ENCODE assay signal across 14 cellular contexts in the genomic region with DNA sequence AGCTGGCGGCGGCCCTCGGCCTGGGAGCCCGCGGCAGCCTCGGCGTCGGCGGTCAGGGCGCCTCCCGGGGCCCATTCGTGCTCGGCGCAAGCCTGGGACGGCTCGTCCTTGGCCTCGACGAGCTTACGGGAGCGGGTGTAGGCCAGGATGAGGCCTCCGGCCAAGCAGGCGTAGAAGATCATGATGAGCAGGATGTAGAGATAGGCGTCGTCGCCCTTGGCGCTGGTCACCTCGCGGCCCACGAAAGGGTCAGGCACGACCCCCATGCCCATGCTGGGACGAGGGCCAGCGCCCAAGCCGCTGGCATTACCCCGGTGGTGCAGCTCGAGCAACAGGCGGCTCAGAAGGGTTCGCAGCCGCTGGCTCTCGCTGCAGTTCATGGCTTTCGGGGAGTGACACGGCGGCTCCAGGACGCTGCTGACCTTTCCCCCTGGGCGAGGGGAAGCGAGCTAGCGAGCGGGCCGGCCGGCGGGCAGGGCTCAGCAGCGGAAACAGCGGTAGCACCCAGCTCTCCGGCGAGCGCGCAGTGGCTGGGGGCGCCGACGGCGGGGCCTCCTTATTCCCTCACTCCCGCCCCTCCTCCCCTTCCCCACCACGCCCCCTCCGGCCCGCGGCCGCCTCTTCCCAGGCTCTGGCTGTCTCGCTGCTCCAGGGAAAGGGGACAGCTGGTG. TPM values are rescaled to one million over a fixed set of nuclear protein-coding genes. Genes with fewer than 3 reads are reported as not detected.
DNase-seq lines count a peak whose midpoint lies in the region; ATAC-seq and TF ChIP-seq lines count a peak whose summit lies in the region.
"Had no signal": no experiment of that assay in that cellular context is flagged by ENCODE, and none has a peak within 500 bp of the region (broad histone marks: within the 10 kb centered on the region; RNA-seq: fewer than 3 reads in every experiment).

A gene with protein sequence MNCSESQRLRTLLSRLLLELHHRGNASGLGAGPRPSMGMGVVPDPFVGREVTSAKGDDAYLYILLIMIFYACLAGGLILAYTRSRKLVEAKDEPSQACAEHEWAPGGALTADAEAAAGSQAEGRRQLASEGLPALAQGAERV (minus strand): TSS at position 532 of the 671 bp plus-strand sequence. CDS start 152 bp downstream, at position 380.

- H3K36me3 Mint-ChIP-seq in GM23338 (ENCODE audit: low read depth): peaks cover 4% of the 10 kb centered on the region; the same call in 2 of the 3 replicates
- peaks cover 4% of the 10 kb centered on the region for H3K36me3 Mint-ChIP-seq in chondrocyte (ENCODE audit: low read depth)

- no peaks in the 10 kb centered on the region for H3K9me3 ChIP-seq in iPS-20b (ENCODE audit: insufficient read depth, low read depth, low read length)
- H3K9me3 ChIP-seq in transverse colon: no peaks in the 10 kb centered on the region
- H3K9me3 ChIP-seq: SJSA1 had no signal

- H3K4me3 Mint-ChIP-seq in GM23338: peak within 1 kb of the TSS; percentile 53
- peak within 1 kb of the TSS; percentile 51 for H3K4me3 Mint-ChIP-seq in chondrocyte (ENCODE audit: unreplicated experiment)
- H3K4me3 Mint-ChIP-seq: activated naive CD4-positive, alpha-beta T cell treated with anti-CD3 and anti-CD28 coated beads for 36 hours; CD4-positive, CD25-positive, alpha-beta regulatory T cell had no signal

- intact Hi-C loops in transverse colon (cut with DNase I; ENCODE audit: low total_unique reads): no loop called here

- H3K27me3 Mint-ChIP-seq in GM23338 (ENCODE audit: insufficient read depth, low read depth, poor library complexity): peaks cover 5% of the 10 kb centered on the region
- H3K27me3 Mint-ChIP-seq in chondrocyte (ENCODE audit: low read depth): no peaks in the 10 kb centered on the region
- H3K27me3 Mint-ChIP-seq: CD4-positive, CD25-positive, alpha-beta regulatory T cell had no signal

- DNase-seq in GM23338 (ENCODE audit: low spot score): peak; percentile 73
- DNase-seq in chondrocyte (ENCODE audit: low spot score): no peak
- no peak for DNase-seq in retinal pigment epithelial cell (ENCODE audit: low read depth)
- DNase-seq in transverse colon: no peak
- DNase-seq in GDM1 (lab: John Stamatoyannopoulos, UW): no peak
- DNase-seq: activated naive CD4-positive, alpha-beta T cell treated with anti-CD3 and anti-CD28 coated beads for 36 hours; CD4-positive, CD25-positive, alpha-beta regulatory T cell; effector memory CD4-positive, alpha-beta T cell; MM.1S; NCI-H510A treated with DMSO at 0.1 percent for 48 hours had no signal

- peaks cover 4% of the 10 kb centered on the region; the same call in 1 of the 2 replicates for H3K27me3 ChIP-seq in GM23338 (ENCODE audit: insufficient read depth)
- peaks cover 17% of the 10 kb centered on the region; the same call in 1 of the 2 replicates for H3K27me3 ChIP-seq in iPS-20b (ENCODE audit: insufficient read depth, low read length)
- no peaks in the 10 kb centered on the region for H3K27me3 ChIP-seq in transverse colon
- H3K27me3 ChIP-seq: SJSA1 had no signal

- H3K79me2 ChIP-seq in GM23338 (replicated peaks; ENCODE audit: insufficient read depth): no peaks in the 10 kb centered on the region

- no peaks in the 10 kb centered on the region for H3K9me2 ChIP-seq in GM23338 (ENCODE audit: insufficient read depth)

- H3K27ac Mint-ChIP-seq in GM23338 (no peak within 1 kb of the TSS), chondrocyte (ENCODE audit: unreplicated experiment) (no peak within 1 kb of the TSS)
- H3K27ac Mint-ChIP-seq: activated naive CD4-positive, alpha-beta T cell treated with anti-CD3 and anti-CD28 coated beads for 36 hours; CD4-positive, CD25-positive, alpha-beta regulatory T cell had no signal

- no peak for TF ChIP-seq EP300 in transverse colon (IDR thresholded peaks at IDR 0.05; ENCODE audit: low read depth)

- TF ChIP-seq CTCF in GM23338 (conservative IDR thresholded peaks at IDR 0.05; ENCODE audit: low read depth in 2 of 2) (no peak), chondrocyte (IDR thresholded peaks at IDR 0.05) (no peak), retinal pigment epithelial cell (conservative IDR thresholded peaks at IDR 0.05; ENCODE audit: low read depth, low read length) (no peak), transverse colon (IDR thresholded peaks at IDR 0.05) (no peak)

- no peak within 1 kb of the TSS for H3K9ac ChIP-seq in iPS-20b (ENCODE audit: low read depth, low read length)

- peaks cover 6% of the 10 kb centered on the region for H3K9me3 Mint-ChIP-seq in GM23338
- peaks cover 4% of the 10 kb centered on the region for H3K9me3 Mint-ChIP-seq in chondrocyte (ENCODE audit: low read depth)
- H3K9me3 Mint-ChIP-seq: activated naive CD4-positive, alpha-beta T cell treated with anti-CD3 and anti-CD28 coated beads for 36 hours had no signal

- ATAC-seq in GM23338: peak; percentile 89
- ATAC-seq in HG03460 (IDR thresholded peaks at IDR 0.05; ENCODE audit: unreplicated experiment): no peak
- no peak for ATAC-seq in GM18861 (IDR thresholded peaks at IDR 0.05; ENCODE audit: unreplicated experiment)

- H3K4me1 Mint-ChIP-seq in GM23338 (peaks cover 6% of the 10 kb centered on the region), chondrocyte (ENCODE audit: low read depth) (peaks cover 29% of the 10 kb centered on the region)
- H3K4me1 Mint-ChIP-seq: CD4-positive, CD25-positive, alpha-beta regulatory T cell had no signal

- in situ Hi-C loops in transverse colon (cut with MboI; ENCODE audit: low pct_ligation_motif_present in 1 of 4, low pct_unique_long_range_greater_than_20kb in 1 of 4, low sequenced_read_pairs in 3 of 4): no loop called here

- TF ChIP-seq POLR2A in transverse colon (IDR thresholded peaks at IDR 0.05): no peak

- H3K4me3 ChIP-seq in GM23338 (peak within 1 kb of the TSS; percentile 44), iPS-20b (ENCODE audit: low read length) (peak within 1 kb of the TSS; percentile 51; the same call in 1 of the 2 replicates), retinal pigment epithelial cell (ENCODE audit: low read length) (peak within 1 kb of the TSS; percentile 30), transverse colon (peak within 1 kb of the TSS in 1 of 4 donors; percentile 26)
- H3K4me3 ChIP-seq: SJSA1 had no signal

- H3K4me1 ChIP-seq in GM23338 (ENCODE audit: insufficient read depth) (no peaks in the 10 kb centered on the region), iPS-20b (ENCODE audit: insufficient read depth, low read length) (no peaks in the 10 kb centered on the region), transverse colon (no peaks in the 10 kb centered on the region)
- H3K4me1 ChIP-seq: SJSA1 had no signal

- H2AFZ ChIP-seq in GM23338: peak within 1 kb of the TSS; percentile 28; the same call in 1 of the 2 replicates

- peak within 1 kb of the TSS; percentile 66 for H3K4me2 ChIP-seq in GM23338

- 55% methylated on average over 27 of the region's 67 CpGs; no CpG with 5 or more reads in 1 of the 2 donors for WGBS in transverse colon (ENCODE audit: low coverage in 1 of 2), 2 donors

- H3K36me3 ChIP-seq in GM23338 (ENCODE audit: insufficient read depth) (no peaks in the 10 kb centered on the region), iPS-20b (ENCODE audit: insufficient read depth, low read depth, low read length) (no peaks in the 10 kb centered on the region), transverse colon (no peaks in the 10 kb centered on the region)
- H3K36me3 ChIP-seq: SJSA1 had no signal

- H3K27ac ChIP-seq in GM23338 (ENCODE audit: low read depth): no peak within 1 kb of the TSS
- H3K27ac ChIP-seq in iPS-20b (ENCODE audit: low read length): no peak within 1 kb of the TSS
- H3K27ac ChIP-seq in transverse colon: no peak within 1 kb of the TSS
- H3K27ac ChIP-seq: SJSA1 had no signal

- H3F3A ChIP-seq in GM23338 (replicated peaks; ENCODE audit: low read depth): no peaks in the 10 kb centered on the region

- H4K20me1 ChIP-seq in GM23338 (replicated peaks; ENCODE audit: insufficient read depth): no peaks in the 10 kb centered on the region

TF ChIP-seq in GM23338, 12 proteins besides CTCF, POLR2A, EP300 and RAD21:
- TF ChIP-seq ZNF331 (CRISPR knock-in tag; IDR thresholded peaks at IDR 0.05; ENCODE audit: low read depth): no peak
- TF ChIP-seq POLR2AphosphoS5 (IDR thresholded peaks at IDR 0.05; ENCODE audit: low read depth): peak; percentile 47; the same call in 1 of the 2 replicates
- TF ChIP-seq EZH2phosphoT487 (IDR thresholded peaks at IDR 0.05; ENCODE audit: unreplicated experiment): no peak

RNA-seq across cellular contexts. Expression of the gene that starts here (rescaled TPM):
- total RNA-seq in GM23338 (2014; rRNA removed; shearing (Covaris generic)): 5.1 and 6.2 TPM in 2 replicates
- 4.0 and 4.1 TPM in 2 replicates for polyA plus RNA-seq in GM23338 (2016; fragmentation: Nextera tagmentation; extraction: Ambion mirVana)
- total RNA-seq in chondrocyte (0.56 to 0.85 TPM (median 0.62 TPM) in 3 replicates), transverse colon (not detected)
- total RNA-seq: CD4-positive, CD25-positive, alpha-beta regulatory T cell; SJSA1 had no signal
- polyA plus RNA-seq: CD4-positive, CD25-positive, alpha-beta regulatory T cell had no signal
